In the genomic region with DNA sequence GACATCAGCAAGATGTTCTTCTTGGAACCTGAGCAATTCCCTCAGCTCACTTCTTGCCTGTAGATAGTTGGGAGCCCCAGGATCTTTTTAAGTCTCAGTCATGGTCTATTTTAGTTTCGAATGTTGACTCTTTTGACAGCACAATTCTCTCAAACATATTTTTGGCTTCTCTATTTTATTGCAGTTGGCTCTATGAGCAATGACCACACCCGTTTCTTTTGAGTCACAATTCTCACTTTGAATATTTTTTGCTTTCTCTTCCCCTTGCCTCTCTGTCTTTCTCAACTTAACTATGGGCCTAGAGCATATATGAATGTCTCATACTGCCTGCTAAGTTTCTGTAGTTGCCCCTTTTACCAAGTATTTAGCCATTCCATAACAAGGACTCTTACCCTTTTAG, we compare ENCODE assay signal across 17 cellular contexts.
DNase-seq lines count a peak whose midpoint lies in the region; ATAC-seq, FAIRE-seq and TF ChIP-seq lines count a peak whose summit lies in the region.
"Had no signal": no experiment of that assay in that cellular context is flagged by ENCODE, and none has a peak within 500 bp of the region (broad histone marks: within the 10 kb centered on the region; RNA-seq: fewer than 3 reads in every experiment).

No MANE protein-coding gene starts in this region.

- SMC1A ChIA-PET in GM12878 (lab: Charles Lee; ENCODE audit: uncharacterized antibody, unreplicated experiment) = no interaction called here

- peak in 1 of 2 experiments; percentile 56; a peak in 1 of 4 replicates for TF ChIP-seq EP300 in GM12878 (IDR thresholded peaks at IDR 0.05; ENCODE audit: borderline replicate concordance in 1 of 2, control insufficient read depth in 1 of 2, low read depth in 2 of 2, low read length in 2 of 2)

- ATAC-seq in GM21529 (IDR thresholded peaks at IDR 0.05; ENCODE audit: unreplicated experiment) = peak; percentile 91
- ATAC-seq in HG03066 (IDR thresholded peaks at IDR 0.05; ENCODE audit: low read depth, unreplicated experiment) = peak; percentile 54
- peak; percentile 97 for ATAC-seq in GM12878
- no peak for ATAC-seq in GM19397 (IDR thresholded peaks at IDR 0.05; ENCODE audit: unreplicated experiment)
- ATAC-seq: activated CD8-positive, alpha-beta T cell treated with anti-CD3 and anti-CD28 coated beads, Interleukin-2, amount 10 ng/mL, durations not matched to agents 7 days and 5 days had no signal

- no peaks in the 10 kb centered on the region for H3K36me3 ChIP-seq in GM06990 (ENCODE audit: control insufficient read depth, insufficient read depth, low read length)
- H3K36me3 ChIP-seq in GM12878 (ENCODE audit: control insufficient read depth in 2 of 2, insufficient read depth in 2 of 2, low read length in 1 of 2) = no peaks in the 10 kb centered on the region
- H3K36me3 ChIP-seq in thyroid gland = no peaks in the 10 kb centered on the region
- H3K36me3 ChIP-seq: breast epithelium had no signal

- no peak overlapping the region for H3K9ac ChIP-seq in GM12878 (ENCODE audit: control insufficient read depth, insufficient read depth, low read length)

- H3K27ac ChIP-seq in GM12878 (ENCODE audit: control insufficient read depth, insufficient read depth) (no peak overlapping the region), thyroid gland (no peak overlapping the region)
- H3K27ac ChIP-seq: breast epithelium had no signal

- no peaks in the 10 kb centered on the region for H3K9me3 ChIP-seq in GM12878 (replicated peaks; ENCODE audit: control insufficient read depth, insufficient read depth, low read length)
- no peaks in the 10 kb centered on the region for H3K9me3 ChIP-seq in thyroid gland
- H3K9me3 ChIP-seq: breast epithelium had no signal

- intact Hi-C loops in GM12878 (cut with micrococcal nuclease; ENCODE audit: unreplicated experiment) (no loop called here), thyroid gland (cut with DNase I) (no loop called here)

- 0% methylated on average over 2 of the region's 2 CpGs for WGBS in GM12878 (ENCODE audit: insufficient coverage, insufficient replicate concordance, low lambda C conversion rate, missing lambda C conversion rate)
- 86 to 89% methylated on average over 2 of the region's 2 CpGs for WGBS in thyroid gland, 2 donors

- BruUV-seq in GM12878 (replicated peaks; lab: Mats Ljungman, UMichigan) = no TSS peak

- CTCF ChIA-PET in GM12878 (lab: Yijun Ruan, JAX) = no interaction called here

- TF ChIP-seq POLR2A in GM12878 (IDR thresholded peaks at IDR 0.05; ENCODE audit: low read depth, low read length) (no peak), thyroid gland (IDR thresholded peaks at IDR 0.05) (no peak)

- H3K4me1 Mint-ChIP-seq in progenitor cell of endocrine pancreas (ENCODE audit: low read depth) = no peaks in the 10 kb centered on the region

- H2AFZ ChIP-seq in GM12878 (ENCODE audit: control insufficient read depth, low read depth, low read length) = no peak overlapping the region

- no peaks in the 10 kb centered on the region for H3K27me3 Mint-ChIP-seq in progenitor cell of endocrine pancreas

- no peak overlapping the region for H3K4me3 Mint-ChIP-seq in progenitor cell of endocrine pancreas (ENCODE audit: low read depth)
- H3K4me3 Mint-ChIP-seq: activated CD8-positive, alpha-beta T cell treated with anti-CD3 and anti-CD28 coated beads, Interleukin-2, amount 10 ng/mL, durations not matched to agents 7 days and 5 days had no signal

- H4K20me1 ChIP-seq in GM12878 (ENCODE audit: control insufficient read depth, insufficient read depth) = no peaks in the 10 kb centered on the region

- POLR2A ChIA-PET in GM12878 (lab: Charles Lee) = no interaction called here

- H3K79me2 ChIP-seq in GM12878 (ENCODE audit: control insufficient read depth, insufficient read depth, low read length) = no peaks in the 10 kb centered on the region

- RAD21 ChIA-PET in GM12878 (lab: Charles Lee; ENCODE audit: unreplicated experiment) = no interaction called here

- TF ChIP-seq CTCF in GM06990 (IDR thresholded peaks at IDR 0.05; ENCODE audit: insufficient read depth, low read length, poor library complexity, severe bottlenecking) (no peak), GM12878 (IDR thresholded peaks at IDR 0.05 in 2 of 3, conservative IDR thresholded peaks at IDR 0.05 in 1 of 3; ENCODE audit: control insufficient read depth in 2 of 3, extremely low read depth in 1 of 3, insufficient read depth in 1 of 3, low read depth in 3 of 3, low read length in 3 of 3) (no peak), progenitor cell of endocrine pancreas (IDR thresholded peaks at IDR 0.05; ENCODE audit: unreplicated experiment) (no peak), thyroid gland (IDR thresholded peaks at IDR 0.05) (no peak)

- DNase-seq in GM06990 (ENCODE audit: extremely low read depth, insufficient read length) (peak; percentile 20), GM12878 (ENCODE audit: low read depth, low spot score) (peak; percentile 12), kidney glomerular epithelial cell (lab: John Stamatoyannopoulos, UW) (no peak), progenitor cell of endocrine pancreas (ENCODE audit: low spot score, unreplicated experiment) (no peak), thyroid gland (no peak)
- DNase-seq: activated CD8-positive, alpha-beta T cell treated with anti-CD3 and anti-CD28 coated beads, Interleukin-2, amount 10 ng/mL, durations not matched to agents 7 days and 5 days; activated naive CD4-positive, alpha-beta T cell; KG1; NCI-H1930; NCI-H748 treated with DMSO at 0.1 percent for 48 hours; Right ventricle myocardium superior had no signal

- H3K4me3 ChIP-seq in GM06990 (replicated peaks; ENCODE audit: low read depth, low read length) (no peak overlapping the region), GM12878 (no peak overlapping the region), thyroid gland (replicated peaks in 1 of 3) (no peak overlapping the region)
- H3K4me3 ChIP-seq: breast epithelium had no signal

- H3K4me2 ChIP-seq in GM12878 (ENCODE audit: control insufficient read depth, insufficient read depth) = no peak overlapping the region

- FAIRE-seq in GM12878 (lab: Jason Lieb, UNC) = no peak
- FAIRE-seq: endometrium, urothelium cell line had no signal

- no peak for TF ChIP-seq RAD21 in GM12878 (IDR thresholded peaks at IDR 0.05; ENCODE audit: insufficient read depth, low read depth, low read length)

- in situ Hi-C loops in GM12878 (cut with MboI) = no loop called here

- no peaks in the 10 kb centered on the region for H3K4me1 ChIP-seq in GM12878 (ENCODE audit: control insufficient read depth, insufficient read depth, low read length)
- no peaks in the 10 kb centered on the region for H3K4me1 ChIP-seq in thyroid gland
- H3K4me1 ChIP-seq: breast epithelium had no signal

- no peaks in the 10 kb centered on the region for H3K36me3 Mint-ChIP-seq in progenitor cell of endocrine pancreas (ENCODE audit: insufficient read depth)

- peaks cover 3% of the 10 kb centered on the region for H3K9me3 Mint-ChIP-seq in progenitor cell of endocrine pancreas (ENCODE audit: low read depth)

- no peak overlapping the region for H3K27ac Mint-ChIP-seq in progenitor cell of endocrine pancreas
- H3K27ac Mint-ChIP-seq: activated CD8-positive, alpha-beta T cell treated with anti-CD3 and anti-CD28 coated beads, Interleukin-2, amount 10 ng/mL, durations not matched to agents 7 days and 5 days had no signal

- H3K27me3 ChIP-seq in GM06990 (replicated peaks; ENCODE audit: control insufficient read depth, insufficient read depth, low read length) = no peaks in the 10 kb centered on the region
- no peaks in the 10 kb centered on the region for H3K27me3 ChIP-seq in GM12878 (replicated peaks in 1 of 2; ENCODE audit: control insufficient read depth in 2 of 2, insufficient read depth in 2 of 2, low read length in 1 of 2)
- no peaks in the 10 kb centered on the region for H3K27me3 ChIP-seq in thyroid gland
- H3K27me3 ChIP-seq: breast epithelium had no signal

TF ChIP-seq in GM12878, 131 proteins besides CTCF, POLR2A, EP300 and RAD21 (continues in another document):
- no peak for TF ChIP-seq EGR1 (IDR thresholded peaks at IDR 0.05; ENCODE audit: borderline replicate concordance in 1 of 2, low read depth in 2 of 2, low read length in 2 of 2)
- peak; percentile 53; the same call in 1 of the 2 replicates for TF ChIP-seq ATF7 (IDR thresholded peaks at IDR 0.05; ENCODE audit: low read depth)
- TF ChIP-seq RELA (IDR thresholded peaks at IDR 0.05; ENCODE audit: borderline replicate concordance, partially characterized antibody) = no peak
- TF ChIP-seq KAT2A (conservative IDR thresholded peaks at IDR 0.05; ENCODE audit: control insufficient read depth, low read depth, low read length) = no peak
- TF ChIP-seq SIX5 (IDR thresholded peaks at IDR 0.05; ENCODE audit: low read depth, low read length, severe bottlenecking) = no peak
- TF ChIP-seq NR2C1 (IDR thresholded peaks at IDR 0.05) = no peak
- no peak for TF ChIP-seq FOXK2 (IDR thresholded peaks at IDR 0.05)
- no peak for TF ChIP-seq NFYA (IDR thresholded peaks at IDR 0.05; ENCODE audit: borderline replicate concordance, low read depth, low read length)
- no peak for TF ChIP-seq BRCA1 (IDR thresholded peaks at IDR 0.05; ENCODE audit: low read depth, low read length)
- no peak for TF ChIP-seq CHD4 (IDR thresholded peaks at IDR 0.05)
- no peak for TF ChIP-seq SMARCA5 (IDR thresholded peaks at IDR 0.05)
- no peak for TF ChIP-seq SPI1 (IDR thresholded peaks at IDR 0.05; ENCODE audit: borderline replicate concordance, insufficient read depth, low read depth, low read length)
- no peak for TF ChIP-seq RB1 (IDR thresholded peaks at IDR 0.05; ENCODE audit: borderline replicate concordance)
- TF ChIP-seq SUZ12 (IDR thresholded peaks at IDR 0.05; ENCODE audit: unreplicated experiment) = no peak

Comparison
In these comparisons a context has a peak if more than half of its experiments do, and no peak if none do; other contexts are left out.
1. DNase-seq: peak in GM06990 (single experiment) and GM12878 (single experiment); none in kidney glomerular epithelial cell (single experiment), progenitor cell of endocrine pancreas (single experiment) and thyroid gland (0 of 2).